ENCODE assay signal across 28 cellular contexts in the genomic region with DNA sequence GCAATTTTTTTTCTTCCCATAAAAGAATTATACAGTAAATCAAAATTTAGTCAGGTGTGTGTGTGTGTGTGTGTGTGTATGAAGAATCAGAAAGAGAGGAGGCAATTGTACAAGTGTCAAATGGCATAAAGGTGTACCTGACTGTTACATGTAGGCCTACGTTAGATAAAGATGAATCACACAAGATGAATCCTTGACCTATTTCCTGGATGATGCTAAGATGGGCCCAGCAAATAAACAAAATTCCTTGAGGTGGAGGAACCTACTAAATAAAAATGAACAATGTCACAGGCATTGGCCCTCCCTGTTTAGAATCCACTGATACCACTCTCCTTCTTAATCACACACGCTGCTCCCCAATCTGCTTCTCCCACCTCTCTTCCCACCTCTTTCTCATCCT.
"Had no signal": no experiment of that assay in that cellular context is flagged by ENCODE, and none has a peak within 500 bp of the region (broad histone marks: within the 10 kb centered on the region; RNA-seq: fewer than 3 reads in every experiment).

No MANE protein-coding gene starts in this region.

- H3K4me1 ChIP-seq: ascending aorta, colonic mucosa had no signal

- H3K4me1 Mint-ChIP-seq: activated CD4-positive, alpha-beta memory T cell treated with anti-CD3 and anti-CD28 coated beads, Interleukin-2, amount 10 ng/mL, durations not matched to agents 7 days and 5 days; activated CD4-positive, alpha-beta T cell treated with anti-CD3 and anti-CD28 coated beads for 36 hours; activated CD4-positive, alpha-beta T cell treated with anti-CD3 and anti-CD28 coated beads, Interleukin-2, amount 10 ng/mL, durations not matched to agents 24 days and 14 days; activated naive CD4-positive, alpha-beta T cell treated with anti-CD3 and anti-CD28 coated beads, Interleukin-2, amount 10 ng/mL, durations not matched to agents 7 days and 5 days; activated naive CD8-positive, alpha-beta T cell treated with anti-CD3 and anti-CD28 coated beads, Interleukin-2, amount 10 ng/mL, durations not matched to agents 7 days and 5 days had no signal

- H3K4me3 Mint-ChIP-seq: activated CD4-positive, alpha-beta memory T cell treated with anti-CD3 and anti-CD28 coated beads, Interleukin-2, amount 10 ng/mL, durations not matched to agents 7 days and 5 days; activated CD4-positive, alpha-beta T cell treated with anti-CD3 and anti-CD28 coated beads for 36 hours; activated CD4-positive, alpha-beta T cell treated with anti-CD3 and anti-CD28 coated beads, Interleukin-2, amount 10 ng/mL, durations not matched to agents 24 days and 14 days; activated naive CD4-positive, alpha-beta T cell treated with anti-CD3 and anti-CD28 coated beads, Interleukin-2, amount 10 ng/mL, durations not matched to agents 7 days and 5 days; activated naive CD8-positive, alpha-beta T cell treated with anti-CD3 and anti-CD28 coated beads, Interleukin-2, amount 10 ng/mL, durations not matched to agents 7 days and 5 days; activated T-cell treated with anti-CD3 and anti-CD28 coated beads, Interleukin-2, amount 50 U/mL, for 24 hours; activated T-cell treated with anti-CD3 and anti-CD28 coated beads, Interleukin-2, amount 50 U/mL, for 72 hours; endodermal cell had no signal

- H3K9me3 Mint-ChIP-seq: activated CD4-positive, alpha-beta memory T cell treated with anti-CD3 and anti-CD28 coated beads, Interleukin-2, amount 10 ng/mL, durations not matched to agents 7 days and 5 days; activated CD4-positive, alpha-beta T cell treated with anti-CD3 and anti-CD28 coated beads, Interleukin-2, amount 10 ng/mL, durations not matched to agents 24 days and 14 days; activated naive CD4-positive, alpha-beta T cell treated with anti-CD3 and anti-CD28 coated beads, Interleukin-2, amount 10 ng/mL, durations not matched to agents 7 days and 5 days; activated naive CD8-positive, alpha-beta T cell treated with anti-CD3 and anti-CD28 coated beads, Interleukin-2, amount 10 ng/mL, durations not matched to agents 7 days and 5 days; endodermal cell had no signal

- H3K27me3 Mint-ChIP-seq: activated CD4-positive, alpha-beta memory T cell treated with anti-CD3 and anti-CD28 coated beads, Interleukin-2, amount 10 ng/mL, durations not matched to agents 7 days and 5 days; activated CD4-positive, alpha-beta T cell treated with anti-CD3 and anti-CD28 coated beads for 36 hours; activated CD4-positive, alpha-beta T cell treated with anti-CD3 and anti-CD28 coated beads, Interleukin-2, amount 10 ng/mL, durations not matched to agents 24 days and 14 days; activated naive CD4-positive, alpha-beta T cell treated with anti-CD3 and anti-CD28 coated beads, Interleukin-2, amount 10 ng/mL, durations not matched to agents 7 days and 5 days; activated naive CD8-positive, alpha-beta T cell treated with anti-CD3 and anti-CD28 coated beads, Interleukin-2, amount 10 ng/mL, durations not matched to agents 7 days and 5 days; activated T-cell treated with anti-CD3 and anti-CD28 coated beads, Interleukin-2, amount 50 U/mL, for 24 hours had no signal

- H3K27ac Mint-ChIP-seq: activated CD4-positive, alpha-beta memory T cell treated with anti-CD3 and anti-CD28 coated beads, Interleukin-2, amount 10 ng/mL, durations not matched to agents 7 days and 5 days; activated CD4-positive, alpha-beta T cell treated with anti-CD3 and anti-CD28 coated beads for 36 hours; activated CD4-positive, alpha-beta T cell treated with anti-CD3 and anti-CD28 coated beads, Interleukin-2, amount 10 ng/mL, durations not matched to agents 24 days and 14 days; activated naive CD4-positive, alpha-beta T cell treated with anti-CD3 and anti-CD28 coated beads, Interleukin-2, amount 10 ng/mL, durations not matched to agents 7 days and 5 days; activated naive CD4-positive, alpha-beta T cell treated with anti-CD3 and anti-CD28 coated beads, Interleukin-2, amount 50 U/mL, for 72 hours; activated naive CD8-positive, alpha-beta T cell treated with anti-CD3 and anti-CD28 coated beads, Interleukin-2, amount 10 ng/mL, durations not matched to agents 7 days and 5 days; activated T-cell treated with anti-CD3 and anti-CD28 coated beads, Interleukin-2, amount 50 U/mL, for 24 hours; activated T-cell treated with anti-CD3 and anti-CD28 coated beads, Interleukin-2, amount 50 U/mL, for 72 hours; endodermal cell had no signal

- H3K36me3 ChIP-seq: ascending aorta, brain microvascular endothelial cell, cardiac muscle cell, colonic mucosa, esophagus squamous epithelium had no signal

- H3K4me3 ChIP-seq: ascending aorta, cardiac muscle cell, colonic mucosa, esophagus squamous epithelium had no signal

- FAIRE-seq: frontal cortex had no signal

- H3K9me3 ChIP-seq: ascending aorta, colonic mucosa, esophagus squamous epithelium had no signal

- DNase-seq: activated CD4-positive, alpha-beta memory T cell treated with anti-CD3 and anti-CD28 coated beads, Interleukin-2, amount 10 ng/mL, durations not matched to agents 7 days and 5 days; activated CD4-positive, alpha-beta T cell treated with anti-CD3 and anti-CD28 coated beads for 36 hours; activated CD4-positive, alpha-beta T cell treated with anti-CD3 and anti-CD28 coated beads, Interleukin-2, amount 10 ng/mL, durations not matched to agents 24 days and 14 days; activated CD4-positive, alpha-beta T cell treated with anti-CD3 and anti-CD28 coated beads, Interleukin-2, amount 50 U/mL, for 4 hours; activated CD4-positive, CD25-positive, alpha-beta regulatory T cell; activated CD4-positive, CD25-positive, alpha-beta regulatory T cell treated with anti-CD3 and anti-CD28 coated beads, Interleukin-2, amount 50 U/mL, for 72 hours; activated CD8-positive, alpha-beta memory T cell treated with anti-CD3 and anti-CD28 coated beads, Interleukin-2, amount 50 U/mL, for 48 hours; activated gamma-delta T cell; activated naive CD4-positive, alpha-beta T cell; activated naive CD4-positive, alpha-beta T cell treated with anti-CD3 and anti-CD28 coated beads, Interleukin-2, amount 10 ng/mL, durations not matched to agents 7 days and 5 days; activated naive CD8-positive, alpha-beta T cell treated with anti-CD3 and anti-CD28 coated beads, Interleukin-2, amount 10 ng/mL, durations not matched to agents 7 days and 5 days; activated T-cell treated with anti-CD3 and anti-CD28 coated beads for 4 hours; activated T-cell treated with anti-CD3 and anti-CD28 coated beads, Interleukin-2, amount 50 U/mL, for 24 hours; activated T-cell treated with anti-CD3 and anti-CD28 coated beads, Interleukin-2, amount 50 U/mL, for 72 hours; brain microvascular endothelial cell; central memory CD4-positive, alpha-beta T cell; cerebellar nuclear complex; colonic mucosa; effector CD8-positive, alpha-beta T cell; endodermal cell; erythroblast; esophagus squamous epithelium; head of caudate nucleus; T-helper 2 cell had no signal

- H3K36me3 Mint-ChIP-seq: activated naive CD4-positive, alpha-beta T cell treated with anti-CD3 and anti-CD28 coated beads, Interleukin-2, amount 10 ng/mL, durations not matched to agents 7 days and 5 days; activated naive CD4-positive, alpha-beta T cell treated with anti-CD3 and anti-CD28 coated beads, Interleukin-2, amount 50 U/mL, for 72 hours; activated naive CD8-positive, alpha-beta T cell treated with anti-CD3 and anti-CD28 coated beads, Interleukin-2, amount 10 ng/mL, durations not matched to agents 7 days and 5 days had no signal

- ATAC-seq: activated CD4-positive, alpha-beta T cell treated with anti-CD3 and anti-CD28 coated beads for 36 hours; activated naive CD4-positive, alpha-beta T cell treated with anti-CD3 and anti-CD28 coated beads, Interleukin-2, amount 50 U/mL, for 72 hours; activated T-cell treated with anti-CD3 and anti-CD28 coated beads, Interleukin-2, amount 50 U/mL, for 72 hours had no signal

- H3K27ac ChIP-seq: ascending aorta, brain microvascular endothelial cell, cardiac muscle cell, colonic mucosa, esophagus squamous epithelium had no signal

- H3K27me3 ChIP-seq: ascending aorta, brain microvascular endothelial cell, cardiac muscle cell, colonic mucosa, esophagus squamous epithelium had no signal
